Comparison of ENCODE assay signal across 9 cellular contexts in genomic region chr15:87477759-87478687, GRCh38.
DNase-seq lines count a peak whose midpoint lies in the region; ATAC-seq and TF ChIP-seq lines count a peak whose summit lies in the region.
"Had no signal": no experiment of that assay in that cellular context is flagged by ENCODE, and none has a peak within 500 bp of the region (broad histone marks: within the 10 kb centered on the region; RNA-seq: fewer than 3 reads in every experiment).

No MANE protein-coding gene starts in this region.

- no peak for TF ChIP-seq POLR2A in uterus (IDR thresholded peaks at IDR 0.05)

- no peaks in the 10 kb centered on the region for H3K4me1 ChIP-seq in uterus

- peak overlapping the region in 1 of 2 donors; percentile 40 for H3K27ac Mint-ChIP-seq in activated naive CD4-positive, alpha-beta T cell treated with anti-CD3 and anti-CD28 coated beads, Interleukin-2, amount 50 U/mL, for 72 hours

- intact Hi-C loops in uterus (cut with DNase I; ENCODE audit: low total_unique reads): no loop called here

- no peak for ATAC-seq in GM18870 (IDR thresholded peaks at IDR 0.05; ENCODE audit: unreplicated experiment)
- ATAC-seq in activated naive CD4-positive, alpha-beta T cell treated with anti-CD3 and anti-CD28 coated beads, Interleukin-2, amount 50 U/mL, for 72 hours: no peak
- ATAC-seq: GM12878 had no signal

- H3K27ac ChIP-seq in uterus: peak overlapping the region in 1 of 2 donors; percentile 5

- TF ChIP-seq CTCF in AG09309 (IDR thresholded peaks at IDR 0.05; ENCODE audit: control insufficient read depth, insufficient read depth, low read depth, low read length, missing control alignments): peak; percentile 10
- peak; percentile 17 for TF ChIP-seq CTCF in astrocyte of the spinal cord (IDR thresholded peaks at IDR 0.05; ENCODE audit: low read depth, low read length)
- no peak for TF ChIP-seq CTCF in uterus (IDR thresholded peaks at IDR 0.05)

- no peaks in the 10 kb centered on the region for H3K27me3 ChIP-seq in MG63
- H3K27me3 ChIP-seq in uterus: no peaks in the 10 kb centered on the region

- in situ Hi-C loops in astrocyte of the spinal cord (cut with HindIII; ENCODE audit: low sequenced_read_pairs): no loop called here

- H3K9me3 ChIP-seq in MG63 (no peaks in the 10 kb centered on the region), uterus (no peaks in the 10 kb centered on the region)

- DNase-seq in AG09309 (ENCODE audit: low read depth) (peak; percentile 16), MG63 (peak; percentile 59), astrocyte of the spinal cord (ENCODE audit: low read depth, low spot score) (peak; percentile 89), kidney tubule cell (ENCODE audit: low spot score) (peak; percentile 96), uterus (peak; percentile 39 to 64), T-helper 9 cell (no peak)
- DNase-seq in activated naive CD4-positive, alpha-beta T cell treated with anti-CD3 and anti-CD28 coated beads, Interleukin-2, amount 50 U/mL, for 72 hours (ENCODE audit: low spot score in 2 of 2): no peak

- no peaks in the 10 kb centered on the region for H3K36me3 Mint-ChIP-seq in activated naive CD4-positive, alpha-beta T cell treated with anti-CD3 and anti-CD28 coated beads, Interleukin-2, amount 50 U/mL, for 72 hours

- H3K36me3 ChIP-seq in MG63 (no peaks in the 10 kb centered on the region), uterus (no peaks in the 10 kb centered on the region)

- H3K4me3 ChIP-seq in AG09309 (ENCODE audit: control insufficient read depth, low read depth, low read length): no peak overlapping the region
- peak overlapping the region; percentile 14 for H3K4me3 ChIP-seq in MG63
- H3K4me3 ChIP-seq in astrocyte of the spinal cord (ENCODE audit: low read depth, low read length): peak overlapping the region; percentile 14
- H3K4me3 ChIP-seq in uterus: no peak overlapping the region
- H3K4me3 ChIP-seq: GM12878 had no signal

- H3K9me3 Mint-ChIP-seq in activated naive CD4-positive, alpha-beta T cell treated with anti-CD3 and anti-CD28 coated beads, Interleukin-2, amount 50 U/mL, for 72 hours: peaks cover 0 to 4% of the 10 kb centered on the region in 2 donors

Comparison
In these comparisons a context has a peak if more than half of its experiments do, and no peak if none do; other contexts are left out.
1. DNase-seq: peak in AG09309 (single experiment), MG63 (single experiment), astrocyte of the spinal cord (single experiment), kidney tubule cell (single experiment) and uterus (2 of 2); none in activated naive CD4-positive, alpha-beta T cell treated with anti-CD3 and anti-CD28 coated beads, Interleukin-2, amount 50 U/mL, for 72 hours (0 of 2) and T-helper 9 cell (single experiment).
2. H3K4me3 ChIP-seq: peak in MG63 (single experiment) and astrocyte of the spinal cord (single experiment); none in AG09309 (single experiment) and uterus (0 of 2).
3. CTCF ChIP-seq: peak in AG09309 (single experiment) and astrocyte of the spinal cord (single experiment); none in uterus (0 of 4).